ENCODE assay signal across 13 cellular contexts in genomic region chr10:101135151-101136006, GRCh38. TPM values are rescaled to one million over a fixed set of nuclear protein-coding genes. Genes with fewer than 3 reads are reported as not detected.
DNase-seq lines count a peak whose midpoint lies in the region; ATAC-seq, FAIRE-seq and TF ChIP-seq lines count a peak whose summit lies in the region.
"Had no signal": no experiment of that assay in that cellular context is flagged by ENCODE, and none has a peak within 500 bp of the region (broad histone marks: within the 10 kb centered on the region; RNA-seq: fewer than 3 reads in every experiment).

No MANE protein-coding gene starts in this region.

- POLR2A ChIA-PET in K562 (lab: Yijun Ruan, JAX) = no interaction called here

- no peaks in the 10 kb centered on the region for H3K79me2 ChIP-seq in K562 (ENCODE audit: control insufficient read depth, insufficient read depth, low read length)

- no peak overlapping the region for H2BK15ac ChIP-seq in neuronal stem cell (ENCODE audit: low read length)

- H4K20me1 ChIP-seq in K562 (replicated peaks; ENCODE audit: control insufficient read depth, insufficient read depth, low read length) = no peaks in the 10 kb centered on the region; the same call in 1 of the 2 replicates

- no peaks in the 10 kb centered on the region for H3K79me1 ChIP-seq in neuronal stem cell (ENCODE audit: low read depth, low read length)

- no peak overlapping the region for H3K4ac ChIP-seq in neuronal stem cell (ENCODE audit: low read length)

- peak overlapping the region; percentile 75 for H3K27ac Mint-ChIP-seq in T-helper 1 cell treated with Interleukin-12 subunit alpha and Interleukin-12 subunit beta and Interleukin-4 antibody, amounts not matched to agents 30 μg/mL and 1 μg/mL, for 36 hours

- DNase-seq in T-helper 1 cell (no peak), K562 (ENCODE audit: extremely low read depth in 1 of 4, low spot score in 3 of 4) (no peak), neuronal stem cell (ENCODE audit: low spot score) (no peak), T-helper 9 cell (no peak), posterior vena cava (ENCODE audit: low spot score) (no peak), NCI-H1092 treated with DMSO at 0.1 percent for 48 hours (lab: John Stamatoyannopoulos, UW) (no peak)
- DNase-seq: head of caudate nucleus, NCI-H2029 had no signal

- H3K9ac ChIP-seq in HUES6 (ENCODE audit: low read length) (no peak overlapping the region), K562 (ENCODE audit: insufficient read depth in 1 of 2, low read depth in 2 of 2, low read length in 2 of 2) (peak overlapping the region in 1 of 2 experiments; percentile 17; a peak in 1 of 4 replicates), neuronal stem cell (ENCODE audit: low read depth, low read length, poor library complexity) (peak overlapping the region; percentile 34)

- H2BK120ac ChIP-seq in neuronal stem cell (ENCODE audit: low read depth, low read length) = no peak overlapping the region

- H3K4me1 ChIP-seq in HUES6 (ENCODE audit: control insufficient read depth, insufficient read depth, low read length) (peaks cover 25% of the 10 kb centered on the region), K562 (replicated peaks in 1 of 2; ENCODE audit: control insufficient read depth in 2 of 2, insufficient read depth in 2 of 2, low read length in 2 of 2) (peaks cover 0 to 45% of the 10 kb centered on the region in 2 experiments; a peak in 2 of 5 replicates), neuronal stem cell (ENCODE audit: control insufficient read depth in 2 of 2, insufficient read depth in 1 of 2, low read depth in 1 of 2, low read length in 2 of 2) (peaks cover 2 to 10% of the 10 kb centered on the region in 2 donors)
- H3K4me1 ChIP-seq: A549 had no signal

- intact Hi-C loops in K562 (cut with micrococcal nuclease) (no loop called here), posterior vena cava (cut with DNase I) (no loop called here)

- no peaks in the 10 kb centered on the region for H3K9me1 ChIP-seq in K562 (ENCODE audit: control insufficient read depth, insufficient read depth, low read length)

- H3K23ac ChIP-seq in neuronal stem cell (ENCODE audit: low read depth, low read length, poor library complexity) = peak overlapping the region; percentile 86

- in situ Hi-C loops in K562 (cut with MboI) = no loop called here

- CTCF ChIA-PET in K562 (lab: Yijun Ruan, JAX; ENCODE audit: low intra/inter-chr PET ratio) = no interaction called here

- no peaks in the 10 kb centered on the region for H3K36me3 ChIP-seq in HUES6 (ENCODE audit: control insufficient read depth, insufficient read depth, low read length)
- no peaks in the 10 kb centered on the region for H3K36me3 ChIP-seq in K562 (ENCODE audit: control insufficient read depth, insufficient read depth, low read length)
- H3K36me3 ChIP-seq in neuronal stem cell (replicated peaks in 1 of 2; ENCODE audit: control insufficient read depth in 2 of 2, insufficient read depth in 2 of 2, low read length in 2 of 2) = no peaks in the 10 kb centered on the region

- H3K36me3 Mint-ChIP-seq in T-helper 1 cell treated with Interleukin-12 subunit alpha and Interleukin-12 subunit beta and Interleukin-4 antibody, amounts not matched to agents 30 μg/mL and 1 μg/mL, for 36 hours (ENCODE audit: low read depth) = no peaks in the 10 kb centered on the region

- no peak for TF ChIP-seq EP300 in K562 (IDR thresholded peaks at IDR 0.05; ENCODE audit: low read length)

- H2AK5ac ChIP-seq in neuronal stem cell (ENCODE audit: low read depth, low read length) = no peak overlapping the region

- H3K14ac ChIP-seq in neuronal stem cell (ENCODE audit: low read length) = no peak overlapping the region

- no TSS peak for BruUV-seq in K562 (replicated peaks; lab: Mats Ljungman, UMichigan)

- TF ChIP-seq POLR2A in K562 (conservative IDR thresholded peaks at IDR 0.05) = no peak

- H3K4me1 Mint-ChIP-seq in T-helper 1 cell treated with Interleukin-12 subunit alpha and Interleukin-12 subunit beta and Interleukin-4 antibody, amounts not matched to agents 30 μg/mL and 1 μg/mL, for 36 hours (ENCODE audit: low read depth) = peaks cover 13% of the 10 kb centered on the region

- 7% methylated on average over 22 of the region's 35 CpGs for WGBS in K562 (ENCODE audit: insufficient coverage, low coverage, missing lambda C conversion rate)
- WGBS in neuronal stem cell (ENCODE audit: extremely low coverage in 2 of 2, insufficient read length in 2 of 2, insufficient replicate concordance in 1 of 2), 2 donors = no CpG with 5 or more reads among the region's 35 CpGs

- no peak for TF ChIP-seq RAD21 in K562 (CRISPR knock-in tag; conservative IDR thresholded peaks at IDR 0.05 in 1 of 2, IDR thresholded peaks at IDR 0.05 in 1 of 2)

- H2BK5ac ChIP-seq in neuronal stem cell (ENCODE audit: low read length) = no peak overlapping the region

- H4K8ac ChIP-seq in neuronal stem cell (ENCODE audit: low read depth, low read length) = no peak overlapping the region

- no peak overlapping the region for H3K4me2 ChIP-seq in K562 (ENCODE audit: insufficient read depth, low read length)
- H3K4me2 ChIP-seq in neuronal stem cell (ENCODE audit: insufficient read depth, low read length, poor library complexity, severe bottlenecking) = no peak overlapping the region
- H3K4me2 ChIP-seq: A549 had no signal

- H4K91ac ChIP-seq in neuronal stem cell (ENCODE audit: low read depth, low read length, poor library complexity) = no peak overlapping the region

- no peak overlapping the region for H2AFZ ChIP-seq in K562 (ENCODE audit: low read depth, low read length)
- no peak overlapping the region for H2AFZ ChIP-seq in neuronal stem cell (ENCODE audit: low read length)

- TF ChIP-seq CTCF in K562 (IDR thresholded peaks at IDR 0.05 in 2 of 3, conservative IDR thresholded peaks at IDR 0.05 in 1 of 3; ENCODE audit: insufficient read depth in 2 of 3, low read depth in 1 of 3, low read length in 3 of 3) = no peak

- no peak overlapping the region for H3K4me3 Mint-ChIP-seq in T-helper 1 cell treated with Interleukin-12 subunit alpha and Interleukin-12 subunit beta and Interleukin-4 antibody, amounts not matched to agents 30 μg/mL and 1 μg/mL, for 36 hours

- H3K9me3 Mint-ChIP-seq in T-helper 1 cell treated with Interleukin-12 subunit alpha and Interleukin-12 subunit beta and Interleukin-4 antibody, amounts not matched to agents 30 μg/mL and 1 μg/mL, for 36 hours = no peaks in the 10 kb centered on the region

- H3K9me3 ChIP-seq in HUES6 (ENCODE audit: control insufficient read depth, insufficient read depth, low read depth, low read length) = no peaks in the 10 kb centered on the region
- no peaks in the 10 kb centered on the region for H3K9me3 ChIP-seq in K562 (replicated peaks; ENCODE audit: control insufficient read depth, insufficient read depth, low read depth, low read length)
- H3K9me3 ChIP-seq in neuronal stem cell (replicated peaks in 1 of 2; ENCODE audit: control insufficient read depth in 2 of 2, insufficient read depth in 1 of 2, low read depth in 1 of 2, low read length in 2 of 2) = peaks cover 0 to 5% of the 10 kb centered on the region in 2 donors
- H3K9me3 ChIP-seq: A549 had no signal

- H2BK12ac ChIP-seq in neuronal stem cell (ENCODE audit: low read length) = no peak overlapping the region

- no peak for FAIRE-seq in K562 (lab: Jason Lieb, UNC)
- FAIRE-seq: A549 had no signal

- H3K27me3 ChIP-seq in HUES6 (ENCODE audit: control insufficient read depth, insufficient read depth, low read length) = peaks cover 100% of the 10 kb centered on the region
- peaks cover 24 to 76% of the 10 kb centered on the region in 2 experiments for H3K27me3 ChIP-seq in K562 (ENCODE audit: control insufficient read depth in 2 of 2, insufficient read depth in 2 of 2, low read length in 2 of 2)
- H3K27me3 ChIP-seq in neuronal stem cell (ENCODE audit: control insufficient read depth in 3 of 3, insufficient read depth in 3 of 3, low read depth in 1 of 3, low read length in 3 of 3) = peaks cover 80 to 100% (median 100%) of the 10 kb centered on the region in 3 experiments

- H3K27me3 Mint-ChIP-seq in T-helper 1 cell treated with Interleukin-12 subunit alpha and Interleukin-12 subunit beta and Interleukin-4 antibody, amounts not matched to agents 30 μg/mL and 1 μg/mL, for 36 hours (ENCODE audit: low read depth) = peaks cover 89% of the 10 kb centered on the region

- ATAC-seq in K562 = no peak
- ATAC-seq: A549 had no signal

- no peak overlapping the region for H3K18ac ChIP-seq in neuronal stem cell (ENCODE audit: low read length)

- peak overlapping the region; percentile 0; the same call in 1 of the 2 replicates for H3K4me3 ChIP-seq in HUES6 (ENCODE audit: low read depth, low read length)
- no peak overlapping the region for H3K4me3 ChIP-seq in K562
- no peak overlapping the region for H3K4me3 ChIP-seq in neuronal stem cell (ENCODE audit: low read length in 2 of 2)
- H3K4me3 ChIP-seq: A549 had no signal

- H3K27ac ChIP-seq in HUES6 (ENCODE audit: low read depth, low read length) (no peak overlapping the region), K562 (ENCODE audit: extremely low read depth, low read depth, low read length) (no peak overlapping the region), neuronal stem cell (replicated peaks; ENCODE audit: low read length) (no peak overlapping the region)
- H3K27ac ChIP-seq: A549, skin epidermis had no signal

TF ChIP-seq in K562, 482 proteins besides CTCF, POLR2A, EP300 and RAD21 (continues in another document):
- TF ChIP-seq EP400 (IDR thresholded peaks at IDR 0.05) = no peak
- TF ChIP-seq GTF2E2 (tag; IDR thresholded peaks at IDR 0.05) = no peak
- no peak for TF ChIP-seq ZNF23 (CRISPR knock-in tag; IDR thresholded peaks at IDR 0.05)
- TF ChIP-seq ZFX (CRISPR knock-in tag; IDR thresholded peaks at IDR 0.05) = peak; percentile 39

RNA-seq across cellular contexts. Expression of gene TLX1, which starts 4.3 kb away (rescaled TPM):
- total RNA-seq in K562 (2011; cell fraction: chromatin; rRNA removed; ENCODE audit: low replicate concordance) = 0.23 and 0.76 TPM in 2 replicates
- 0.79 and 1.5 TPM in 2 replicates for total RNA-seq in K562 (2011; cell fraction: nucleolus; rRNA removed)
- 0.38 and 1.2 TPM in 2 replicates for total RNA-seq in K562 (2011; cell fraction: nucleoplasm; rRNA removed)
- 0.18 and 1.0 TPM in 2 replicates for total RNA-seq in K562 (2014; rRNA removed)
- total RNA-seq in K562 (2014; rRNA removed; fragmentation: Illumina TruSeq; extraction: Trizol) = 0.07 and 0.13 TPM in 2 replicates
- 0.11 and 0.15 TPM in 2 replicates for total RNA-seq in K562 (2015; rRNA removed; fragmentation: Illumina TruSeq; extraction: Trizol)
- total RNA-seq in K562 (2021) = 0.33 and 0.47 TPM in 2 replicates
- 3.3 and 12.0 TPM in 2 replicates for polyA plus RNA-seq in K562 (2011; rRNA removed)
- polyA plus RNA-seq in K562 (2011; cell fraction: cytosol; rRNA removed) = 8.7 and 11.8 TPM in 2 replicates
- polyA plus RNA-seq in K562 (2011; cell fraction: nucleus; rRNA removed) = 10.7 and 22.6 TPM in 2 replicates
- polyA plus RNA-seq in K562 (2012) = 0.14 and 0.16 TPM in 2 replicates
- polyA plus RNA-seq in K562 (2014; fragmentation: Illumina TruSeq; extraction: Trizol) = 0.21 and 0.22 TPM in 2 replicates
- under 1 TPM in 1 of 2 experiments, not detected in 1; 0.03 TPM for polyA plus RNA-seq in K562 (2014; fragmentation: Nextera tagmentation; extraction: Ambion mirVana)
- 0.24 and 0.45 TPM in 2 replicates for polyA plus RNA-seq in K562 (2014; rRNA removed)
- 4.8 and 6.2 TPM in 2 replicates for polyA minus RNA-seq in K562 (2011; rRNA and poly(A)+ RNA removed)
- polyA minus RNA-seq in K562 (2011; cell fraction: cytosol; rRNA and poly(A)+ RNA removed) = 2.8 and 7.5 TPM in 2 replicates
- 3.2 and 9.1 TPM in 2 replicates for polyA minus RNA-seq in K562 (2011; cell fraction: nucleus; rRNA and poly(A)+ RNA removed)
- not detected for polyA plus RNA-seq in neuronal stem cell (2013, experiment 1 of 2)
- polyA plus RNA-seq in neuronal stem cell (2013, experiment 2 of 2) = not detected
- not detected for total RNA-seq in posterior vena cava
- total RNA-seq: mucosa of gallbladder had no signal
